ENCODE assay signal across 10 cellular contexts in genomic region chr12:52816189-52816588, GRCh38. TPM values are rescaled to one million over a fixed set of nuclear protein-coding genes. Genes with fewer than 3 reads are reported as not detected.
"Had no signal": no experiment of that assay in that cellular context is flagged by ENCODE, and none has a peak within 500 bp of the region (broad histone marks: within the 10 kb centered on the region; RNA-seq: fewer than 3 reads in every experiment).

No MANE protein-coding gene starts in this region.

- H3K4me3 ChIP-seq: GM23248, GM23338, HAP-1 had no signal

- H3K4me1 Mint-ChIP-seq: GM23338 had no signal

- H3K9ac ChIP-seq: GM23248 had no signal

- H3K4me1 ChIP-seq: HAP-1 had no signal

- H3K4me2 ChIP-seq: GM23338 had no signal

- H2AFZ ChIP-seq: GM23248, GM23338 had no signal

- H3K27ac Mint-ChIP-seq: GM23338, HFFc6 had no signal

- DNase-seq: GM23248, GOT3, H7, HCEC 1CT, HFFc6 had no signal

- H3K9me3 ChIP-seq: HAP-1 had no signal

- ATAC-seq: GM23338, HCT116 had no signal

- H3K36me3 ChIP-seq: HAP-1 had no signal

- H3K4me3 Mint-ChIP-seq: GM23338, HFFc6 had no signal

- H3K27ac ChIP-seq: GM23248 had no signal

- H3K9me3 Mint-ChIP-seq: GM23338, HFFc6 had no signal

- FAIRE-seq: H54 had no signal

RNA-seq across cellular contexts. Expression of gene KRT4, which starts 2.3 kb away (rescaled TPM):
- total RNA-seq: GM23338, H4, H7 had no signal
- polyA plus RNA-seq: GM23248, GM23338 had no signal

RNA-seq across cellular contexts. Expression of gene KRT79, which starts 17.9 kb away (rescaled TPM):
- total RNA-seq: GM23248, H4, H7, HFFc6 had no signal
- polyA plus RNA-seq: GM23338 had no signal

RNA-seq across cellular contexts. Expression of gene KRT3, which starts 20.3 kb away (rescaled TPM):
- total RNA-seq: GM23248, GM23338, H4, H7, HFFc6 had no signal
- polyA plus RNA-seq: GM23248, GM23338 had no signal

RNA-seq across cellular contexts. Expression of gene KRT78, which starts 32.6 kb away (rescaled TPM):
- total RNA-seq: GM23248, GM23338, H4, H7 had no signal
- polyA plus RNA-seq: GM23248, GM23338 had no signal

RNA-seq across cellular contexts. Expression of gene KRT76, which starts 39.0 kb away (rescaled TPM):
- total RNA-seq: GM23248, GM23338, H4, H7, HFFc6 had no signal
- polyA plus RNA-seq: GM23248, GM23338 had no signal
